ENCODE assay signal across 28 cellular contexts in the genomic region with DNA sequence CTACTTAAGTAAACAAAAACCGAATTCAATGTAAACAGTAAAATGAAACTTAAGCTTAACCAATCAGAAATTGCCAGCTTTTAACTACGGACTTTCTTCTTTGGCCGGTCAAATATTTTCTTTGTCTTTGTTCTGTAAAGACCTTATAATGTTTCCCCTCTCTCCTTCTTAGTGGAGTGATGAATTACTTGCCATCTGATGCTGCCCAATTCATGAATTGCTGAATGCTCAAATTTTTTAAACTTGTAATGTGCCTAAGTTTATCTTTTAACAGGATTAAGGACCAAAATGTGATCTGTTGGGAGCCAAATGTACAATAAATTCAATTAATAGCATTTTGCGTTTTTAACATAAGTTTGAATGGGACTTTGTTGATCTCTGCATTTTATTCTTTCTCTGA.
DNase-seq lines count a peak whose midpoint lies in the region; ATAC-seq, FAIRE-seq and TF ChIP-seq lines count a peak whose summit lies in the region.
"Had no signal": no experiment of that assay in that cellular context is flagged by ENCODE, and none has a peak within 500 bp of the region (broad histone marks: within the 10 kb centered on the region; RNA-seq: fewer than 3 reads in every experiment).

No MANE protein-coding gene starts in this region.

- no peak overlapping the region for H3K18ac ChIP-seq in mesenchymal stem cell (ENCODE audit: low read depth in 1 of 2, low read length in 2 of 2)

- no peak overlapping the region for H2AFZ ChIP-seq in mesenchymal stem cell (ENCODE audit: low read depth, low read length)

- H3K27ac ChIP-seq in A549 (no peak overlapping the region), mesenchymal stem cell (ENCODE audit: low read length, poor library complexity, severe bottlenecking) (no peak overlapping the region)
- H3K27ac ChIP-seq: esophagus muscularis mucosa, neutrophil, prostate gland, SJSA1, uterus had no signal

- H3K4me3 Mint-ChIP-seq in activated CD4-positive, alpha-beta T cell treated with anti-CD3 and anti-CD28 coated beads for 36 hours: no peak overlapping the region
- no peak overlapping the region for H3K4me3 Mint-ChIP-seq in activated CD4-positive, alpha-beta memory T cell treated with anti-CD3 and anti-CD28 coated beads, Interleukin-2, amount 10 ng/mL, durations not matched to agents 7 days and 5 days
- peak overlapping the region; percentile 4 to 24 for H3K4me3 Mint-ChIP-seq in effector memory CD8-positive, alpha-beta T cell
- no peak overlapping the region for H3K4me3 Mint-ChIP-seq in Caco-2 (ENCODE audit: unreplicated experiment)
- H3K4me3 Mint-ChIP-seq: CD4-positive, CD25-positive, alpha-beta regulatory T cell; endodermal cell had no signal

- H2BK15ac ChIP-seq in mesenchymal stem cell (ENCODE audit: low read depth, poor library complexity, severe bottlenecking): no peak overlapping the region

- intact Hi-C loops in activated CD4-positive, alpha-beta T cell treated with anti-CD3 and anti-CD28 coated beads for 36 hours (cut with DNase I, micrococcal nuclease): loop anchor here (1.0 to 10.0 kb wide), 10 partner anchors 38 to 850 kb away; partner anchors contain the start of genes ALCAM (in 2 of the 2) and CBLB (in 1 of the 2)
- intact Hi-C loops in Caco-2 (cut with micrococcal nuclease; ENCODE audit: unreplicated experiment): no loop called here

- no peak for TF ChIP-seq POLR2A in A549 (IDR thresholded peaks at IDR 0.05; ENCODE audit: low read length)

- WGBS in A549 (ENCODE audit: missing lambda C conversion rate): 63% methylated on average over 4 of the region's 4 CpGs
- WGBS in mesenchymal stem cell: 93% methylated on average over 2 of the region's 4 CpGs

- H3K4ac ChIP-seq in mesenchymal stem cell (ENCODE audit: low read depth in 1 of 2, low read length in 2 of 2): no peak overlapping the region

- H3K23ac ChIP-seq in mesenchymal stem cell (ENCODE audit: low read length in 2 of 2): no peak overlapping the region

- H3K9me3 Mint-ChIP-seq in activated CD4-positive, alpha-beta T cell treated with anti-CD3 and anti-CD28 coated beads for 36 hours (ENCODE audit: low read depth): peaks cover 19% of the 10 kb centered on the region
- H3K9me3 Mint-ChIP-seq in activated CD4-positive, alpha-beta memory T cell treated with anti-CD3 and anti-CD28 coated beads, Interleukin-2, amount 10 ng/mL, durations not matched to agents 7 days and 5 days: peaks cover 24% of the 10 kb centered on the region
- no peaks in the 10 kb centered on the region for H3K9me3 Mint-ChIP-seq in effector memory CD8-positive, alpha-beta T cell
- no peaks in the 10 kb centered on the region for H3K9me3 Mint-ChIP-seq in Caco-2 (ENCODE audit: unreplicated experiment)

- H4K91ac ChIP-seq in mesenchymal stem cell (ENCODE audit: low read length): no peak overlapping the region

- peaks cover 59% of the 10 kb centered on the region for H3K4me1 Mint-ChIP-seq in activated CD4-positive, alpha-beta T cell treated with anti-CD3 and anti-CD28 coated beads for 36 hours
- peaks cover 38% of the 10 kb centered on the region for H3K4me1 Mint-ChIP-seq in activated CD4-positive, alpha-beta memory T cell treated with anti-CD3 and anti-CD28 coated beads, Interleukin-2, amount 10 ng/mL, durations not matched to agents 7 days and 5 days
- H3K4me1 Mint-ChIP-seq in effector memory CD8-positive, alpha-beta T cell (ENCODE audit: low read depth in 2 of 2): peaks cover 0 to 6% of the 10 kb centered on the region in 2 donors
- no peaks in the 10 kb centered on the region for H3K4me1 Mint-ChIP-seq in Caco-2 (ENCODE audit: low read depth, unreplicated experiment)
- H3K4me1 Mint-ChIP-seq: endodermal cell had no signal

- no peak for ATAC-seq in activated CD4-positive, alpha-beta T cell treated with anti-CD3 and anti-CD28 coated beads for 36 hours
- ATAC-seq in A549: no peak
- no peak for ATAC-seq in effector memory CD8-positive, alpha-beta T cell (replicated peaks)
- ATAC-seq: sciatic nerve had no signal

- H3K36me3 Mint-ChIP-seq in activated CD4-positive, alpha-beta T cell treated with anti-CD3 and anti-CD28 coated beads for 36 hours (ENCODE audit: low read depth): peaks cover 19% of the 10 kb centered on the region
- peaks cover 31% of the 10 kb centered on the region for H3K36me3 Mint-ChIP-seq in activated CD4-positive, alpha-beta memory T cell treated with anti-CD3 and anti-CD28 coated beads, Interleukin-2, amount 10 ng/mL, durations not matched to agents 7 days and 5 days (ENCODE audit: low read depth)
- no peaks in the 10 kb centered on the region for H3K36me3 Mint-ChIP-seq in effector memory CD8-positive, alpha-beta T cell (ENCODE audit: insufficient read depth)
- no peaks in the 10 kb centered on the region for H3K36me3 Mint-ChIP-seq in Caco-2 (ENCODE audit: insufficient read depth, unreplicated experiment)
- H3K36me3 Mint-ChIP-seq: CD4-positive, CD25-positive, alpha-beta regulatory T cell had no signal

- no peak overlapping the region for H2BK120ac ChIP-seq in mesenchymal stem cell (ENCODE audit: low read depth, low read length)

- H3K27ac Mint-ChIP-seq in activated CD4-positive, alpha-beta T cell treated with anti-CD3 and anti-CD28 coated beads for 36 hours: peak overlapping the region; percentile 73
- H3K27ac Mint-ChIP-seq in activated CD4-positive, alpha-beta memory T cell treated with anti-CD3 and anti-CD28 coated beads, Interleukin-2, amount 10 ng/mL, durations not matched to agents 7 days and 5 days: peak overlapping the region; percentile 62
- no peak overlapping the region for H3K27ac Mint-ChIP-seq in effector memory CD8-positive, alpha-beta T cell
- H3K27ac Mint-ChIP-seq in Caco-2 (ENCODE audit: unreplicated experiment): no peak overlapping the region
- H3K27ac Mint-ChIP-seq: CD4-positive, CD25-positive, alpha-beta regulatory T cell; endodermal cell had no signal

- TF ChIP-seq EP300 in A549 (IDR thresholded peaks at IDR 0.05): no peak

- H2AK5ac ChIP-seq in mesenchymal stem cell (ENCODE audit: low read length, severe bottlenecking): no peak overlapping the region

- H3K14ac ChIP-seq in mesenchymal stem cell (ENCODE audit: low read length in 2 of 2): no peak overlapping the region

- no peaks in the 10 kb centered on the region for H3K36me3 ChIP-seq in mesenchymal stem cell (ENCODE audit: control insufficient read depth in 1 of 2, insufficient read depth in 2 of 2, low read depth in 1 of 2, low read length in 2 of 2)
- H3K36me3 ChIP-seq in Caco-2 (ENCODE audit: control insufficient read depth, insufficient read depth, low read length): no peaks in the 10 kb centered on the region
- H3K36me3 ChIP-seq: esophagus muscularis mucosa, neutrophil, prostate gland, SJSA1, uterus had no signal

- H3K27me3 ChIP-seq in mesenchymal stem cell (ENCODE audit: control insufficient read depth in 1 of 2, insufficient read depth in 1 of 2, low read length in 2 of 2) (no peaks in the 10 kb centered on the region), Caco-2 (replicated peaks; ENCODE audit: control insufficient read depth, insufficient read depth, low read length) (no peaks in the 10 kb centered on the region)
- H3K27me3 ChIP-seq: esophagus muscularis mucosa, neutrophil, SJSA1, uterus had no signal

- no peak for FAIRE-seq in A549 (lab: Jason Lieb, UNC)
- FAIRE-seq: TTC549 had no signal

- no TSS peak for BruUV-seq in Caco-2 (replicated peaks; lab: Mats Ljungman, UMichigan)

- H3K9me3 ChIP-seq in A549 (peaks cover 2% of the 10 kb centered on the region; the same call in 1 of the 3 replicates), mesenchymal stem cell (ENCODE audit: control insufficient read depth, low read length) (no peaks in the 10 kb centered on the region), Caco-2 (no peaks in the 10 kb centered on the region)
- H3K9me3 ChIP-seq: neutrophil, prostate gland, SJSA1, uterus had no signal

- H3K9ac ChIP-seq in mesenchymal stem cell (ENCODE audit: low read length): no peak overlapping the region

- H4K8ac ChIP-seq in mesenchymal stem cell (ENCODE audit: low read length): no peak overlapping the region

- POLR2A ChIA-PET in activated CD4-positive, alpha-beta T cell treated with anti-CD3 and anti-CD28 coated beads for 36 hours (lab: Charles Lee): interaction anchor here (0.8 to 2.1 kb wide), 3 partner anchors 209 to 346 kb away, joined by 3 to 9 read pairs (median 4); partner anchors contain the start of gene CBLB
- POLR2A ChIA-PET in A549 (lab: Yijun Ruan, JAX): no interaction called here
- POLR2A ChIA-PET in activated CD4-positive, alpha-beta memory T cell treated with anti-CD3 and anti-CD28 coated beads, Interleukin-2, amount 10 ng/mL, durations not matched to agents 7 days and 5 days (lab: Charles Lee): interaction anchor here (1.0 to 1.9 kb wide), 4 partner anchors 9 to 526 kb away, joined by 3 to 9 read pairs (median 3); no protein-coding TSS in a partner anchor
- POLR2A ChIA-PET in Caco-2 (lab: Charles Lee): no interaction called here

- no peak for DNase-seq in activated CD4-positive, alpha-beta T cell treated with anti-CD3 and anti-CD28 coated beads for 36 hours
- DNase-seq in activated CD4-positive, alpha-beta T cell treated with anti-CD3 and anti-CD28 coated beads, Interleukin-2, amount 50 U/mL, for 1 hour: no peak
- DNase-seq in A549 (ENCODE audit: low read depth in 1 of 2, low spot score in 1 of 2) (no peak), mesenchymal stem cell (no peak), NCI-H146 (lab: John Stamatoyannopoulos, UW) (no peak), Caco-2 (no peak)
- DNase-seq in activated CD4-positive, alpha-beta memory T cell treated with anti-CD3 and anti-CD28 coated beads, Interleukin-2, amount 10 ng/mL, durations not matched to agents 7 days and 5 days: no peak
- no peak for DNase-seq in effector memory CD8-positive, alpha-beta T cell
- DNase-seq: 8988T; activated effector memory CD4-positive, alpha-beta T cell treated with Interleukin-2 at 50 U/mL for 16 hours; anterior cingulate cortex; CD4-positive, CD25-positive, alpha-beta regulatory T cell; endodermal cell; foreskin melanocyte; KBM-7; kidney glomerular epithelial cell; NCI-H1105 treated with DMSO at 0.1 percent for 48 hours; NCI-H345; NCI-H748 treated with DMSO at 0.1 percent for 48 hours; RPMI8226; stimulated activated naive CD4-positive, alpha-beta T cell; uterus had no signal

- H3K4me2 ChIP-seq in A549 (peak overlapping the region; percentile 23; the same call in 1 of the 3 replicates), mesenchymal stem cell (ENCODE audit: low read length, poor library complexity, severe bottlenecking) (no peak overlapping the region)

- H3K4me3 ChIP-seq in A549 (no peak overlapping the region), mesenchymal stem cell (ENCODE audit: insufficient read depth in 1 of 2, low read depth in 1 of 2, low read length in 2 of 2) (no peak overlapping the region), Caco-2 (ENCODE audit: low read depth, low read length) (no peak overlapping the region)
- H3K4me3 ChIP-seq: esophagus muscularis mucosa, prostate gland, SJSA1, uterus had no signal

- no peaks in the 10 kb centered on the region for H3K4me1 ChIP-seq in A549
- no peaks in the 10 kb centered on the region for H3K4me1 ChIP-seq in mesenchymal stem cell (ENCODE audit: control insufficient read depth, insufficient read depth, low read depth, low read length)
- 0 out of 2 replicates have a peak, but pooled peaks cover 4% of the 10 kb centered on the region for H3K4me1 ChIP-seq in Caco-2
- H3K4me1 ChIP-seq: esophagus muscularis mucosa, prostate gland, SJSA1, uterus had no signal

- H3K27me3 Mint-ChIP-seq in activated CD4-positive, alpha-beta T cell treated with anti-CD3 and anti-CD28 coated beads for 36 hours: no peaks in the 10 kb centered on the region
- no peaks in the 10 kb centered on the region for H3K27me3 Mint-ChIP-seq in activated CD4-positive, alpha-beta memory T cell treated with anti-CD3 and anti-CD28 coated beads, Interleukin-2, amount 10 ng/mL, durations not matched to agents 7 days and 5 days
- no peaks in the 10 kb centered on the region for H3K27me3 Mint-ChIP-seq in effector memory CD8-positive, alpha-beta T cell
- no peaks in the 10 kb centered on the region for H3K27me3 Mint-ChIP-seq in Caco-2 (ENCODE audit: insufficient read depth, unreplicated experiment)
- H3K27me3 Mint-ChIP-seq: CD4-positive, CD25-positive, alpha-beta regulatory T cell had no signal

- H2BK12ac ChIP-seq in mesenchymal stem cell (ENCODE audit: low read length in 2 of 2): no peak overlapping the region

- TF ChIP-seq CTCF in A549 (IDR thresholded peaks at IDR 0.05) (no peak), Caco-2 (IDR thresholded peaks at IDR 0.05; ENCODE audit: insufficient read depth in 1 of 2, low read depth in 1 of 2, low read length in 1 of 2, severe bottlenecking in 1 of 2, unreplicated experiment in 1 of 2) (no peak)

- CTCF ChIA-PET in activated CD4-positive, alpha-beta T cell treated with anti-CD3 and anti-CD28 coated beads for 36 hours (lab: Charles Lee): interaction anchor here (0.7 to 1.9 kb wide), 8 partner anchors 9 to 394 kb away, joined by 3 to 6 read pairs (median 4); no protein-coding TSS in a partner anchor
- CTCF ChIA-PET in A549 (lab: Yijun Ruan, JAX) (interaction anchor here (1.1 to 1.2 kb wide), 2 partner anchors 395 to 522 kb away, joined by 3 read pairs; no protein-coding TSS in a partner anchor), Caco-2 (lab: Charles Lee) (no interaction called here)
- CTCF ChIA-PET in activated CD4-positive, alpha-beta memory T cell treated with anti-CD3 and anti-CD28 coated beads, Interleukin-2, amount 10 ng/mL, durations not matched to agents 7 days and 5 days (lab: Charles Lee): interaction anchor here (1.0 kb wide), 1 partner anchor 203 kb away, joined by 3 read pairs; no protein-coding TSS in a partner anchor

- no peak for TF ChIP-seq RAD21 in A549 (conservative IDR thresholded peaks at IDR 0.05 in 1 of 2, IDR thresholded peaks at IDR 0.05 in 1 of 2)

- no peak overlapping the region for H2BK5ac ChIP-seq in mesenchymal stem cell (ENCODE audit: low read depth, low read length, poor library complexity, severe bottlenecking)

- no peaks in the 10 kb centered on the region for H3K79me1 ChIP-seq in mesenchymal stem cell (replicated peaks; ENCODE audit: low read length, poor library complexity, severe bottlenecking)

Comparison
In these comparisons a context has a peak if more than half of its experiments do, and no peak if none do; other contexts are left out.
1. H3K27ac Mint-ChIP-seq: peak in activated CD4-positive, alpha-beta T cell treated with anti-CD3 and anti-CD28 coated beads for 36 hours (single experiment) and activated CD4-positive, alpha-beta memory T cell treated with anti-CD3 and anti-CD28 coated beads, Interleukin-2, amount 10 ng/mL, durations not matched to agents 7 days and 5 days (single experiment); none in effector memory CD8-positive, alpha-beta T cell (0 of 2) and Caco-2 (single experiment).
2. H3K4me3 Mint-ChIP-seq: peak in effector memory CD8-positive, alpha-beta T cell (2 of 2); none in activated CD4-positive, alpha-beta T cell treated with anti-CD3 and anti-CD28 coated beads for 36 hours (single experiment), activated CD4-positive, alpha-beta memory T cell treated with anti-CD3 and anti-CD28 coated beads, Interleukin-2, amount 10 ng/mL, durations not matched to agents 7 days and 5 days (single experiment) and Caco-2 (single experiment).
3. POLR2A ChIA-PET loops: an anchor here in activated CD4-positive, alpha-beta T cell treated with anti-CD3 and anti-CD28 coated beads for 36 hours (0.8 to 2.1 kb wide) and activated CD4-positive, alpha-beta memory T cell treated with anti-CD3 and anti-CD28 coated beads, Interleukin-2, amount 10 ng/mL, durations not matched to agents 7 days and 5 days (1.0 to 1.9 kb wide); none called in A549 and Caco-2.